Comparison of ENCODE assay signal across 2 cellular contexts in genomic region chr7:59079-59825, GRCh38.
TF ChIP-seq lines count a peak whose summit lies in the region.

No MANE protein-coding gene starts in this region.

TF ChIP-seq in GM23338, 12 proteins besides CTCF, POLR2A, EP300 and RAD21 (continued from another document):
- TF ChIP-seq ZNF462 (CRISPR knock-in tag; IDR thresholded peaks at IDR 0.05) (no peak), REST (IDR thresholded peaks at IDR 0.05; ENCODE audit: unreplicated experiment) (no peak), CREB1 (CRISPR knock-in tag; IDR thresholded peaks at IDR 0.05; ENCODE audit: low read depth) (no peak), EZH2 (IDR thresholded peaks at IDR 0.05; ENCODE audit: low read depth, unreplicated experiment) (no peak), EZH2phosphoT487 (IDR thresholded peaks at IDR 0.05; ENCODE audit: unreplicated experiment) (no peak)

TF ChIP-seq in SK-N-SH, 30 proteins besides CTCF, POLR2A, EP300 and RAD21 (continued from another document):
- TF ChIP-seq MAX (IDR thresholded peaks at IDR 0.05; ENCODE audit: low read depth) (no peak), MEF2A (IDR thresholded peaks at IDR 0.05; ENCODE audit: borderline replicate concordance, low read depth) (no peak), MXI1 (IDR thresholded peaks at IDR 0.05; ENCODE audit: low read depth, low read length) (no peak), RCOR1 (IDR thresholded peaks at IDR 0.05; ENCODE audit: low read length) (no peak), FOXJ3 (CRISPR knock-in tag; IDR thresholded peaks at IDR 0.05) (no peak), FOXM1 (IDR thresholded peaks at IDR 0.05; ENCODE audit: low read depth) (no peak)
